Comparison of ENCODE assay signal across 8 cellular contexts in the genomic region with DNA sequence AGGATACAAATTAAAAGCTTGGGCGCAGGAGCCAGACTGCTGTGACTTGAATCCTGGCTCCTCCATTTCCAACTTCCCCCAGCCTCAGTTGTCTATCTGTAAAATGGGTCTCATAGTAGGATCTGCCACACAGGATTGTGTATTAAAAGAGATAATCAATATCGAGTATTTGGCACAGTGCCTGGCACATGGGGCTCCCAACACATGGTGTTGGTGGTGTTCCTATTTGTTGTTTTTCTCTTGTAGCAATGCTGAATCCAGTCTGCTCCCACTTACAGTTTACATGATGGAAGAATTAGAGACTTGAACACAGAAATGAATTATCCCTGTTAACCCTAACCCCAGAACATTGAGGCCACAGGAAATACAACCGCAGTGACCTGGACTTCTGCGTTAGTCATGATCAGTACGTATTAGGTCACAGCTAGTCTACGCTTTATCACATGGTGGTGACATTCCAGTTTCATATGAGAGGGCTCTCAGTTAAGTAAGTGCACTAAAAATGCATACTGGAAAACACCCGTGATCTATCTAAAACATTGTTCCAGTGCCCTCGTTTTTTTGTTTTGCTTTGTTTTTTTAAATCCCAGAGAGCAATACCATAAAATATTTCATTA.
DNase-seq lines count a peak whose midpoint lies in the region; ATAC-seq and TF ChIP-seq lines count a peak whose summit lies in the region.

No MANE protein-coding gene starts in this region.

- H3K9me3 Mint-ChIP-seq in activated naive CD8-positive, alpha-beta T cell treated with anti-CD3 and anti-CD28 coated beads, Interleukin-2, amount 50 U/mL, for 24 hours: no peaks in the 10 kb centered on the region
- peaks cover 6% of the 10 kb centered on the region for H3K9me3 Mint-ChIP-seq in glutamatergic neuron (ENCODE audit: unreplicated experiment)

- TF ChIP-seq CTCF in transverse colon (IDR thresholded peaks at IDR 0.05) (no peak), glutamatergic neuron (IDR thresholded peaks at IDR 0.05; ENCODE audit: partially characterized antibody, unreplicated experiment) (no peak)

- no peaks in the 10 kb centered on the region for H3K9me3 ChIP-seq in transverse colon

- no peaks in the 10 kb centered on the region for H3K27me3 Mint-ChIP-seq in activated naive CD8-positive, alpha-beta T cell treated with anti-CD3 and anti-CD28 coated beads, Interleukin-2, amount 50 U/mL, for 24 hours
- peaks cover 6% of the 10 kb centered on the region for H3K27me3 Mint-ChIP-seq in glutamatergic neuron (ENCODE audit: unreplicated experiment)

- H3K36me3 Mint-ChIP-seq in activated naive CD8-positive, alpha-beta T cell treated with anti-CD3 and anti-CD28 coated beads, Interleukin-2, amount 50 U/mL, for 24 hours (ENCODE audit: low read depth): peaks cover 80% of the 10 kb centered on the region
- peaks cover 7% of the 10 kb centered on the region for H3K36me3 Mint-ChIP-seq in glutamatergic neuron (ENCODE audit: unreplicated experiment)

- peaks cover 49 to 97% (median 78%) of the 10 kb centered on the region in 4 donors for H3K4me1 ChIP-seq in transverse colon

- H3K4me3 ChIP-seq in transverse colon: no peak overlapping the region

- in situ Hi-C loops in transverse colon (cut with MboI; ENCODE audit: low pct_ligation_motif_present in 1 of 4, low pct_unique_long_range_greater_than_20kb in 1 of 4, low sequenced_read_pairs in 3 of 4): loop anchor here in 2 of 4 donors (10.0 kb wide), 2 partner anchors 91 to 101 kb away; no protein-coding TSS in a partner anchor

- H3K4me3 Mint-ChIP-seq in activated naive CD8-positive, alpha-beta T cell treated with anti-CD3 and anti-CD28 coated beads, Interleukin-2, amount 50 U/mL, for 24 hours: no peak overlapping the region
- H3K4me3 Mint-ChIP-seq in glutamatergic neuron (ENCODE audit: unreplicated experiment): no peak overlapping the region

- H3K27me3 ChIP-seq in transverse colon: no peaks in the 10 kb centered on the region

- no peak for TF ChIP-seq EP300 in transverse colon (IDR thresholded peaks at IDR 0.05; ENCODE audit: low read depth)

- H3K27ac Mint-ChIP-seq in activated naive CD8-positive, alpha-beta T cell treated with anti-CD3 and anti-CD28 coated beads, Interleukin-2, amount 50 U/mL, for 24 hours: peak overlapping the region; percentile 94
- H3K27ac Mint-ChIP-seq in glutamatergic neuron (ENCODE audit: unreplicated experiment): no peak overlapping the region

- no peaks in the 10 kb centered on the region for H3K36me3 ChIP-seq in transverse colon

- intact Hi-C loops in transverse colon (cut with DNase I; ENCODE audit: low total_unique reads): no loop called here

- peaks cover 93% of the 10 kb centered on the region for H3K4me1 Mint-ChIP-seq in activated naive CD8-positive, alpha-beta T cell treated with anti-CD3 and anti-CD28 coated beads, Interleukin-2, amount 50 U/mL, for 24 hours
- H3K4me1 Mint-ChIP-seq in glutamatergic neuron (ENCODE audit: low read depth, unreplicated experiment): peaks cover 3% of the 10 kb centered on the region

- DNase-seq in activated CD8-positive, alpha-beta memory T cell treated with anti-CD3 and anti-CD28 coated beads for 24 hours: peak; percentile 53
- no peak for DNase-seq in activated CD8-positive, alpha-beta memory T cell treated with anti-CD3 and anti-CD28 coated beads, Interleukin-2, amount 50 U/mL, for 4 hours
- DNase-seq in activated naive CD8-positive, alpha-beta T cell treated with anti-CD3 and anti-CD28 coated beads, Interleukin-2, amount 50 U/mL, for 24 hours: no peak
- DNase-seq in iris pigment epithelial cell (ENCODE audit: low read depth) (peak; percentile 98), transverse colon (no peak), cerebellum (ENCODE audit: low spot score) (no peak), glutamatergic neuron (no peak)
- DNase-seq in NK-92 treated with Interleukin-12 subunit alpha and Interleukin-12 subunit beta, amount 100 ng/mL, for 24 hours (lab: John Stamatoyannopoulos, UW): no peak

- no peak for TF ChIP-seq POLR2A in transverse colon (IDR thresholded peaks at IDR 0.05)

- peak overlapping the region; percentile 84 to 94 (median 88) for H3K27ac ChIP-seq in transverse colon

- peak; percentile 47 for ATAC-seq in activated naive CD8-positive, alpha-beta T cell treated with anti-CD3 and anti-CD28 coated beads, Interleukin-2, amount 50 U/mL, for 24 hours

- WGBS in transverse colon (ENCODE audit: low coverage in 1 of 2), 2 donors: 54 to 66% methylated on average over 8 of the region's 8 CpGs

Comparison
In these comparisons a context has a peak if more than half of its experiments do, and no peak if none do; other contexts are left out.
1. DNase-seq: peak in activated CD8-positive, alpha-beta memory T cell treated with anti-CD3 and anti-CD28 coated beads for 24 hours (single experiment) and iris pigment epithelial cell (single experiment); none in activated CD8-positive, alpha-beta memory T cell treated with anti-CD3 and anti-CD28 coated beads, Interleukin-2, amount 50 U/mL, for 4 hours (single experiment), activated naive CD8-positive, alpha-beta T cell treated with anti-CD3 and anti-CD28 coated beads, Interleukin-2, amount 50 U/mL, for 24 hours (single experiment), transverse colon (single experiment), NK-92 treated with Interleukin-12 subunit alpha and Interleukin-12 subunit beta, amount 100 ng/mL, for 24 hours (single experiment), cerebellum (single experiment) and glutamatergic neuron (single experiment).